In genomic region chr13:99501952-99502310, GRCh38 we compare ENCODE assay signal across 8 cellular contexts. TPM values are rescaled to one million over a fixed set of nuclear protein-coding genes. Genes with fewer than 3 reads are reported as not detected.
DNase-seq lines count a peak whose midpoint lies in the region; ATAC-seq and TF ChIP-seq lines count a peak whose summit lies in the region.

No MANE protein-coding gene starts in this region.

- TF ChIP-seq CTCF in colonic mucosa (IDR thresholded peaks at IDR 0.05) (no peak), lung (IDR thresholded peaks at IDR 0.05; ENCODE audit: control extremely low read depth, extremely low read depth) (no peak), type B pancreatic cell (conservative IDR thresholded peaks at IDR 0.05) (no peak)

- 1% methylated on average over 14 of the region's 14 CpGs for WGBS in lung, 2 donors

- peak; percentile 23 for ATAC-seq in SK-N-SH treated with all-trans-retinoic acid at 6 μM for 48 hours
- ATAC-seq in lung (ENCODE audit: insufficient read depth, low FRiP score): no peak

- peaks cover 9% of the 10 kb centered on the region for H3K9me3 Mint-ChIP-seq in type B pancreatic cell

- peak overlapping the region; percentile 93 to 96 for H3K9ac ChIP-seq in colonic mucosa (ENCODE audit: low read depth in 2 of 2, low read length in 2 of 2)

- H3K4me1 ChIP-seq in colonic mucosa (peaks cover 11% of the 10 kb centered on the region), lung (ENCODE audit: control insufficient read depth in 2 of 2, insufficient read depth in 2 of 2, low read length in 2 of 2) (peaks cover 11 to 12% of the 10 kb centered on the region in 2 donors)

- H3K27ac ChIP-seq in colonic mucosa (peak overlapping the region; percentile 91), lung (ENCODE audit: low read depth in 1 of 2, low read length in 1 of 2) (peak overlapping the region; percentile 82 to 90)

- intact Hi-C loops in colonic mucosa (cut with DNase I): no loop called here

- peak overlapping the region; percentile 80 for H3K4me3 ChIP-seq in colonic mucosa
- H3K4me3 ChIP-seq in lung: peak overlapping the region; percentile 92

- H3K4me3 Mint-ChIP-seq in type B pancreatic cell: peak overlapping the region; percentile 94

- no peaks in the 10 kb centered on the region for H3K27me3 Mint-ChIP-seq in type B pancreatic cell

- no peaks in the 10 kb centered on the region for H3K36me3 ChIP-seq in colonic mucosa
- H3K36me3 ChIP-seq in lung (ENCODE audit: control insufficient read depth in 2 of 2, insufficient read depth in 2 of 2, low read length in 2 of 2): no peaks in the 10 kb centered on the region

- DNase-seq in SKM-1 (lab: John Stamatoyannopoulos, UW; ENCODE audit: unreplicated experiment) (peak; percentile 17), SKM-1 treated with dmso at 0.1 percent for 144 hours (lab: John Stamatoyannopoulos, UW; ENCODE audit: unreplicated experiment) (no peak), colonic mucosa (peak; percentile 55), lung (ENCODE audit: low spot score) (no peak), type B pancreatic cell (ENCODE audit: extremely low spot score, unreplicated experiment) (no peak), NCI-H2171 (lab: John Stamatoyannopoulos, UW) (no peak), NCI-H446 treated with DMSO at 0.1 percent for 48 hours (lab: John Stamatoyannopoulos, UW) (no peak)

- H3K27me3 ChIP-seq in colonic mucosa: no peaks in the 10 kb centered on the region
- no peaks in the 10 kb centered on the region for H3K27me3 ChIP-seq in lung (ENCODE audit: control insufficient read depth, insufficient read depth)

- peaks cover 56% of the 10 kb centered on the region for H3K4me1 Mint-ChIP-seq in type B pancreatic cell (ENCODE audit: unreplicated experiment)

- no peaks in the 10 kb centered on the region for H3K9me3 ChIP-seq in colonic mucosa
- no peaks in the 10 kb centered on the region for H3K9me3 ChIP-seq in lung (ENCODE audit: control insufficient read depth in 2 of 2, insufficient read depth in 1 of 2, low read length in 1 of 2)

- H3K27ac Mint-ChIP-seq in type B pancreatic cell: peak overlapping the region; percentile 98

- peaks cover 9% of the 10 kb centered on the region for H3K36me3 Mint-ChIP-seq in type B pancreatic cell

TF ChIP-seq in SK-N-SH treated with all-trans-retinoic acid at 6 μM for 48 hours, 23 proteins besides CTCF, POLR2A, EP300 and RAD21:
- no peak for TF ChIP-seq ZC3H10 (CRISPR knock-in tag; IDR thresholded peaks at IDR 0.05)
- no peak for TF ChIP-seq ARNTL (CRISPR knock-in tag; IDR thresholded peaks at IDR 0.05; ENCODE audit: borderline replicate concordance, low read depth)
- no peak for TF ChIP-seq ESRRG (CRISPR knock-in tag; IDR thresholded peaks at IDR 0.05)
- no peak for TF ChIP-seq CREB5 (CRISPR knock-in tag; IDR thresholded peaks at IDR 0.05; ENCODE audit: low read depth)
- TF ChIP-seq OSR1 (CRISPR knock-in tag; IDR thresholded peaks at IDR 0.05): no peak

RNA-seq across cellular contexts. Expression of gene TM9SF2, which starts 0.7 kb away (rescaled TPM):
- total RNA-seq in colonic mucosa: 100 to 1,000 TPM; 205 to 220 TPM
- 100 to 1,000 TPM; 119 to 164 TPM for total RNA-seq in lung
- polyA plus RNA-seq in lung: 100 to 1,000 TPM in 1 of 2 donors, 10 to 100 TPM in 1; 54.4 to 102 TPM
- total RNA-seq in type B pancreatic cell (ENCODE audit: low replicate concordance): 113 and 168 TPM in 2 replicates

Comparison
In these comparisons a context has a peak if more than half of its experiments do, and no peak if none do; other contexts are left out.
1. DNase-seq: peak in SKM-1 (single experiment) and colonic mucosa (single experiment); none in SKM-1 treated with dmso at 0.1 percent for 144 hours (single experiment), lung (single experiment), type B pancreatic cell (single experiment), NCI-H2171 (single experiment) and NCI-H446 treated with DMSO at 0.1 percent for 48 hours (single experiment).